ENCODE assay signal across 24 cellular contexts in the genomic region with DNA sequence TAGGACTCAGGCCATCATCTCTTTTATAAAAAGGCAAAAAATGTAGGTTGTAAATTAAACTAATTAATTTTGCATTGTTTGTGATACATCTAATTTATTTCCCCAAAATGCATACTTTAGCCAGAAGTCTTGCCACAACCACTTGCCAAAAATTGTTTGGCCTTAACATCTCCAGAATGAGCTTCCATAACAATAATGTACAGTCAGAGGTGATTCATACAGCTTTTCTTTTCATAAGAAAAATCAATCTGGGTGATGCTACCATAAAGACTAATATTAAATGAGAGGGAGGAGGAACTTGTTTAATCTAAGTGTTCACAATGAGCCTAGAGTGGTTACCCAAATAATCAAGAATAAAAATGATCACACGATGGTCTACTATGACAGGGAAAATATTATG. TPM values are rescaled to one million over a fixed set of nuclear protein-coding genes. Genes with fewer than 3 reads are reported as not detected.
DNase-seq lines count a peak whose midpoint lies in the region; ATAC-seq and TF ChIP-seq lines count a peak whose summit lies in the region.
"Had no signal": no experiment of that assay in that cellular context is flagged by ENCODE, and none has a peak within 500 bp of the region (broad histone marks: within the 10 kb centered on the region; RNA-seq: fewer than 3 reads in every experiment).

No MANE protein-coding gene starts in this region.

- H3K79me2 ChIP-seq in mammary epithelial cell (ENCODE audit: insufficient read depth, low read length) = peaks cover 37% of the 10 kb centered on the region

- no peak overlapping the region for H2BK120ac ChIP-seq in IMR-90 (ENCODE audit: low read depth, low read length)

- H3K36me3 ChIP-seq in IMR-90 (ENCODE audit: control insufficient read depth, insufficient read depth, low read length) (no peaks in the 10 kb centered on the region), mammary epithelial cell (ENCODE audit: insufficient read depth, low read length) (no peaks in the 10 kb centered on the region), spleen (no peaks in the 10 kb centered on the region)
- H3K36me3 ChIP-seq: heart left ventricle, right atrium auricular region, suprapubic skin, upper lobe of right lung had no signal

- DNase-seq in EH (ENCODE audit: low read depth) (peak; percentile 48), IMR-90 (peak; percentile 68), mammary epithelial cell (peak; percentile 28), foreskin keratinocyte (peak in 1 of 2 donors; percentile 35), NCI-H748 (lab: John Stamatoyannopoulos, UW; ENCODE audit: unreplicated experiment) (no peak), middle frontal gyrus (ENCODE audit: extremely low spot score, low spot score) (no peak), spleen (no peak), GM13976 (ENCODE audit: low spot score) (no peak)
- DNase-seq: activated CD4-positive, alpha-beta T cell treated with anti-CD3 and anti-CD28 coated beads for 4 hours; activated effector memory CD4-positive, alpha-beta T cell treated with Interleukin-2 at 50 U/mL for 16 hours; aorta; Caco-2; central memory CD4-positive, alpha-beta T cell; heart left ventricle; NCI-H2029 treated with DMSO at 0.1 percent for 48 hours; NCI-H2227 treated with DMSO at 0.1 percent for 48 hours; NCI-H748 treated with DMSO at 0.1 percent for 48 hours; stimulated activated CD4-positive, alpha-beta T cell treated with anti-CD3 and anti-CD28 coated beads, Interleukin-4, amount 100 ng/mL, for 24 hours; stimulated activated naive B cell treated with anti-CD40 and anti-IgM and Interleukin-4, amounts not matched to agents 10 μg/mL and 1 μg/mL and 100 μg/mL, for 72 hours; upper lobe of right lung had no signal

- peaks cover 7 to 9% of the 10 kb centered on the region in 2 experiments; a peak in 3 of 4 replicates for H3K79me1 ChIP-seq in IMR-90 (ENCODE audit: low read depth in 1 of 2, low read length in 2 of 2)

- H3K4me3 ChIP-seq in IMR-90 (ENCODE audit: insufficient read depth, low read depth, low read length) = no peak overlapping the region
- H3K4me3 ChIP-seq in mammary epithelial cell (replicated peaks in 1 of 3; ENCODE audit: insufficient read depth in 1 of 3, low read depth in 2 of 3, low read length in 3 of 3) = no peak overlapping the region
- H3K4me3 ChIP-seq in spleen = no peak overlapping the region
- H3K4me3 ChIP-seq: heart left ventricle, right atrium auricular region, SK-N-MC, suprapubic skin, upper lobe of right lung had no signal

- no peak overlapping the region for H3K56ac ChIP-seq in IMR-90 (ENCODE audit: extremely low read depth, insufficient read depth, low read length)

- ATAC-seq in IMR-90 (ENCODE audit: low read depth) (peak; percentile 48), foreskin keratinocyte (peak; percentile 82)
- ATAC-seq: heart left ventricle; stimulated activated naive B cell treated with anti-CD40 and anti-IgM and Interleukin-4, amounts not matched to agents 10 μg/mL and 1 μg/mL and 100 μg/mL, for 72 hours; upper lobe of right lung had no signal

- TF ChIP-seq POLR2A in IMR-90 (IDR thresholded peaks at IDR 0.05; ENCODE audit: low read depth, low read length) = no peak
- TF ChIP-seq POLR2A in spleen (IDR thresholded peaks at IDR 0.05) = no peak

- H3K9ac ChIP-seq in IMR-90 (ENCODE audit: low read depth, low read length) (no peak overlapping the region), mammary epithelial cell (ENCODE audit: insufficient read depth, low read length) (no peak overlapping the region)

- TF ChIP-seq CTCF in IMR-90 (conservative IDR thresholded peaks at IDR 0.05; ENCODE audit: low read depth, low read length) = no peak
- TF ChIP-seq CTCF in mammary epithelial cell (conservative IDR thresholded peaks at IDR 0.05 in 1 of 2, IDR thresholded peaks at IDR 0.05 in 1 of 2; ENCODE audit: extremely low read depth in 1 of 2, insufficient read depth in 1 of 2, low read depth in 1 of 2, low read length in 2 of 2) = no peak
- TF ChIP-seq CTCF in foreskin keratinocyte (conservative IDR thresholded peaks at IDR 0.05) = no peak
- no peak for TF ChIP-seq CTCF in spleen (IDR thresholded peaks at IDR 0.05 in 8 of 11, conservative IDR thresholded peaks at IDR 0.05 in 3 of 11)
- TF ChIP-seq CTCF in GM13976 (IDR thresholded peaks at IDR 0.05; ENCODE audit: borderline replicate concordance, control extremely low read depth, extremely low read depth, insufficient read depth, missing control alignments) = no peak

- H3K4me2 ChIP-seq in IMR-90 (ENCODE audit: low read depth, low read length) (no peak overlapping the region), mammary epithelial cell (ENCODE audit: insufficient read depth, low read depth, low read length) (no peak overlapping the region)

- no peaks in the 10 kb centered on the region; the same call in 1 of the 2 replicates for H4K20me1 ChIP-seq in IMR-90 (ENCODE audit: insufficient read depth, low read length)
- H4K20me1 ChIP-seq in mammary epithelial cell (ENCODE audit: insufficient read depth, low read length) = no peaks in the 10 kb centered on the region

- intact Hi-C loops in IMR-90 (cut with micrococcal nuclease) (loop anchor here (1.0 kb wide), 1 partner anchor 37 kb away; no protein-coding TSS in a partner anchor), mammary epithelial cell (cut with micrococcal nuclease) (no loop called here), spleen (cut with DNase I; ENCODE audit: low total_unique reads) (no loop called here)

- H3K18ac ChIP-seq in IMR-90 (ENCODE audit: low read depth, low read length) = no peak overlapping the region

- no peak overlapping the region for H3K14ac ChIP-seq in IMR-90 (replicated peaks; ENCODE audit: low read depth, low read length)

- H3K27ac ChIP-seq in IMR-90 (ENCODE audit: insufficient read depth, low read length) (no peak overlapping the region), mammary epithelial cell (ENCODE audit: insufficient read depth, low read depth, low read length) (no peak overlapping the region), foreskin keratinocyte (no peak overlapping the region), spleen (no peak overlapping the region)
- H3K27ac ChIP-seq: C4-2B, heart left ventricle, right atrium auricular region, SK-N-MC, suprapubic skin, upper lobe of right lung had no signal

- CTCF ChIA-PET in IMR-90 (lab: Yijun Ruan, JAX) = no interaction called here
- CTCF ChIA-PET in mammary epithelial cell (lab: Charles Lee; ENCODE audit: low non-redundant PET) = no interaction called here

- H3K4me1 ChIP-seq in IMR-90 (ENCODE audit: control insufficient read depth, insufficient read depth, low read length) (no peaks in the 10 kb centered on the region), mammary epithelial cell (ENCODE audit: insufficient read depth, low read length) (peaks cover 6% of the 10 kb centered on the region), foreskin keratinocyte (peaks cover 19% of the 10 kb centered on the region), spleen (no peaks in the 10 kb centered on the region)
- H3K4me1 ChIP-seq: Caco-2, heart left ventricle, right atrium auricular region, suprapubic skin, upper lobe of right lung had no signal

- H3K27me3 ChIP-seq in IMR-90 (ENCODE audit: control insufficient read depth, insufficient read depth, low read length) (no peaks in the 10 kb centered on the region), mammary epithelial cell (ENCODE audit: insufficient read depth, low read length) (peaks cover 1% of the 10 kb centered on the region), foreskin keratinocyte (no peaks in the 10 kb centered on the region), spleen (replicated peaks in 1 of 7) (no peaks in the 10 kb centered on the region)
- H3K27me3 ChIP-seq: right atrium auricular region, suprapubic skin, upper lobe of right lung had no signal

- H4K91ac ChIP-seq in IMR-90 (ENCODE audit: insufficient read depth, low read depth, low read length) = no peak overlapping the region

- no peak overlapping the region for H4K5ac ChIP-seq in IMR-90 (ENCODE audit: low read depth, low read length)

- no peak for TF ChIP-seq RAD21 in IMR-90 (IDR thresholded peaks at IDR 0.05; ENCODE audit: low read length)

- POLR2A ChIA-PET in IMR-90 (lab: Charles Lee; ENCODE audit: unreplicated experiment) = no interaction called here

- H2AK5ac ChIP-seq in IMR-90 (ENCODE audit: low read depth, low read length) = no peak overlapping the region

- no peak overlapping the region for H2BK5ac ChIP-seq in IMR-90 (ENCODE audit: low read depth, low read length, poor library complexity, severe bottlenecking)

- H2AFZ ChIP-seq in IMR-90 (replicated peaks; ENCODE audit: low read length, poor library complexity) (no peak overlapping the region), mammary epithelial cell (ENCODE audit: low read depth, low read length) (no peak overlapping the region)

- dilution Hi-C loops in IMR-90 (cut with HindIII; ENCODE audit: low sequenced_read_pairs, unreplicated experiment) (no loop called here), mammary epithelial cell (cut with HindIII; ENCODE audit: low sequenced_read_pairs) (no loop called here)

- H2AK9ac ChIP-seq in IMR-90 (replicated peaks; ENCODE audit: low read depth, low read length, poor library complexity) = no peak overlapping the region

- no peak overlapping the region for H3K4ac ChIP-seq in IMR-90 (ENCODE audit: low read depth, low read length)

- in situ Hi-C loops in IMR-90 (cut with MboI; ENCODE audit: low sequenced_read_pairs) (no loop called here), mammary epithelial cell (cut with MboI; ENCODE audit: low sequenced_read_pairs in 2 of 2) (no loop called here), GM13976 (cut with MboI; ENCODE audit: low sequenced_read_pairs, unreplicated experiment) (no loop called here)

- no peak overlapping the region for H2BK15ac ChIP-seq in IMR-90 (ENCODE audit: low read depth, low read length)

- H3K9me3 ChIP-seq in IMR-90 (ENCODE audit: control insufficient read depth, insufficient read depth, low read length) (no peaks in the 10 kb centered on the region), mammary epithelial cell (replicated peaks; ENCODE audit: insufficient read depth, low read length) (no peaks in the 10 kb centered on the region), spleen (no peaks in the 10 kb centered on the region)
- H3K9me3 ChIP-seq: Caco-2, heart left ventricle, right atrium auricular region, suprapubic skin, upper lobe of right lung had no signal

- H2BK20ac ChIP-seq in IMR-90 (ENCODE audit: low read depth, low read length) = no peak overlapping the region

- no peak overlapping the region for H4K8ac ChIP-seq in IMR-90 (ENCODE audit: low read depth in 2 of 2, low read length in 2 of 2)

- BruUV-seq in IMR-90 (replicated peaks; lab: Mats Ljungman, UMichigan) (no TSS peak), mammary epithelial cell (replicated peaks; lab: Mats Ljungman, UMichigan) (no TSS peak)

- no CpG with 5 or more reads among the region's 1 CpG for WGBS in IMR-90 (ENCODE audit: extremely low coverage in 2 of 2, insufficient read length in 1 of 2), 2 experiments
- WGBS in mammary epithelial cell (ENCODE audit: low coverage, missing lambda C conversion rate) = 17% methylated on average over 1 of the region's 1 CpG
- WGBS in spleen, 5 donors = 62 to 94% (median 89%) methylated on average over 1 of the region's 1 CpG

- no peaks in the 10 kb centered on the region for H3K9me1 ChIP-seq in IMR-90 (ENCODE audit: insufficient read depth, low read length)

- H3K23ac ChIP-seq in IMR-90 (ENCODE audit: low read depth, low read length) = no peak overlapping the region

RNA-seq across cellular contexts. Expression of gene AMMECR1, which starts 59.3 kb away (rescaled TPM):
- total RNA-seq in IMR-90 (2012; rRNA removed) (11.3 and 19.4 TPM in 2 replicates), mammary epithelial cell (10 to 100 TPM; 21.0 to 22.7 TPM), foreskin keratinocyte (17.3 and 20.0 TPM in 2 replicates), spleen (10 to 100 TPM in 5 of 7 donors, 1 to 10 TPM in 2; 7.0 to 15.6 (median 11.2) TPM)
- polyA plus RNA-seq in IMR-90 (2012; rRNA removed) (5.7 and 7.0 TPM in 2 replicates), mammary epithelial cell (12.4 TPM), foreskin keratinocyte (5.3 and 5.8 TPM in 2 replicates), spleen (1 to 10 TPM; 1.7 to 3.2 (median 3.0) TPM)
- 2.1 and 2.5 TPM in 2 replicates for polyA plus RNA-seq in IMR-90 (2012; cell fraction: cytosol; rRNA removed)
- 3.3 and 12.6 TPM in 2 replicates for polyA plus RNA-seq in IMR-90 (2012; cell fraction: nucleus; rRNA removed; ENCODE audit: low replicate concordance)
- polyA minus RNA-seq in mammary epithelial cell = 23.7 TPM

Comparison
In these comparisons a context has a peak if more than half of its experiments do, and no peak if none do; other contexts are left out.
1. DNase-seq: peak in EH (single experiment), IMR-90 (single experiment) and mammary epithelial cell (single experiment); none in NCI-H748 (single experiment), middle frontal gyrus (single experiment), spleen (single experiment) and GM13976 (single experiment).